2 cellular contexts compared by ENCODE assay signal in the genomic region with DNA sequence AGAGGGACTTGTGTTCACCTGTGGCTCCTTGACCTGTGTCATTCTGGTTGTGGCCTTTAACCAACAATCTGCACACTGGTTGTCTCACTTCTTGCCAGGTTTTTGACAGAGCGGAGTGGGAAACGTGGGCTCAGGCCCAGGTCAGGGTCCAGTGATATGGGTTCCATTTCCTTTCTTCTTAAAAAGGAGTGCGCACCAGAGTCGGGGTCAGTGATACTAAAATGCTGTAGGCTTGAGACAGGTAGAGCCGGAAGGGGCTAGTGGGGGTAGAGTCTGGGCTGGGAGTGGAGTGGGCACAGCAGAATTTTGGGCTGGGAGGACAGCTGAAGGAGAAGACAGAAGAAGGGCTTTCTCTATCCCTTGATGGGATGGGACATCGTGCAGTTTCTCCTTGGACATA.
TF ChIP-seq lines count a peak whose summit lies in the region.

No MANE protein-coding gene starts in this region.

TF ChIP-seq in GM12891, 5 proteins besides CTCF, POLR2A, EP300 and RAD21:
- no peak for TF ChIP-seq POU2F2 (IDR thresholded peaks at IDR 0.05; ENCODE audit: low read depth, low read length)
- no peak for TF ChIP-seq POLR2AphosphoS5 (IDR thresholded peaks at IDR 0.05; ENCODE audit: low read depth, low read length)
- no peak for TF ChIP-seq PAX5 (IDR thresholded peaks at IDR 0.05; ENCODE audit: insufficient read depth, low read length, severe bottlenecking)
- no peak for TF ChIP-seq TAF1 (IDR thresholded peaks at IDR 0.05; ENCODE audit: low read depth, low read length)
- no peak for TF ChIP-seq SPI1 (IDR thresholded peaks at IDR 0.05; ENCODE audit: low read depth, low read length)
TF ChIP-seq in GM12891: peak in this region for 0.

TF ChIP-seq in K562, 482 proteins besides CTCF, POLR2A, EP300 and RAD21:
- TF ChIP-seq TAF15 (IDR thresholded peaks at IDR 0.05; ENCODE audit: low read depth, low read length), result no peak
- TF ChIP-seq PTRF (tag; IDR thresholded peaks at IDR 0.05), result no peak
- TF ChIP-seq, protein P1, sequence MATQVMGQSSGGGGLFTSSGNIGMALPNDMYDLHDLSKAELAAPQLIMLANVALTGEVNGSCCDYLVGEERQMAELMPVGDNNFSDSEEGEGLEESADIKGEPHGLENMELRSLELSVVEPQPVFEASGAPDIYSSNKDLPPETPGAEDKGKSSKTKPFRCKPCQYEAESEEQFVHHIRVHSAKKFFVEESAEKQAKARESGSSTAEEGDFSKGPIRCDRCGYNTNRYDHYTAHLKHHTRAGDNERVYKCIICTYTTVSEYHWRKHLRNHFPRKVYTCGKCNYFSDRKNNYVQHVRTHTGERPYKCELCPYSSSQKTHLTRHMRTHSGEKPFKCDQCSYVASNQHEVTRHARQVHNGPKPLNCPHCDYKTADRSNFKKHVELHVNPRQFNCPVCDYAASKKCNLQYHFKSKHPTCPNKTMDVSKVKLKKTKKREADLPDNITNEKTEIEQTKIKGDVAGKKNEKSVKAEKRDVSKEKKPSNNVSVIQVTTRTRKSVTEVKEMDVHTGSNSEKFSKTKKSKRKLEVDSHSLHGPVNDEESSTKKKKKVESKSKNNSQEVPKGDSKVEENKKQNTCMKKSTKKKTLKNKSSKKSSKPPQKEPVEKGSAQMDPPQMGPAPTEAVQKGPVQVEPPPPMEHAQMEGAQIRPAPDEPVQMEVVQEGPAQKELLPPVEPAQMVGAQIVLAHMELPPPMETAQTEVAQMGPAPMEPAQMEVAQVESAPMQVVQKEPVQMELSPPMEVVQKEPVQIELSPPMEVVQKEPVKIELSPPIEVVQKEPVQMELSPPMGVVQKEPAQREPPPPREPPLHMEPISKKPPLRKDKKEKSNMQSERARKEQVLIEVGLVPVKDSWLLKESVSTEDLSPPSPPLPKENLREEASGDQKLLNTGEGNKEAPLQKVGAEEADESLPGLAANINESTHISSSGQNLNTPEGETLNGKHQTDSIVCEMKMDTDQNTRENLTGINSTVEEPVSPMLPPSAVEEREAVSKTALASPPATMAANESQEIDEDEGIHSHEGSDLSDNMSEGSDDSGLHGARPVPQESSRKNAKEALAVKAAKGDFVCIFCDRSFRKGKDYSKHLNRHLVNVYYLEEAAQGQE (CRISPR knock-in tag; IDR thresholded peaks at IDR 0.05; ENCODE audit: low read depth), result no peak
- TF ChIP-seq ZNF224 (CRISPR knock-in tag; IDR thresholded peaks at IDR 0.05), result no peak
- TF ChIP-seq U2AF2 (optimal IDR thresholded peaks at IDR 0.05; ENCODE audit: low read depth, low read length), result no peak
- TF ChIP-seq NFE2 (IDR thresholded peaks at IDR 0.05; ENCODE audit: low read depth), result no peak
- TF ChIP-seq KDM2B (CRISPR knock-in tag; IDR thresholded peaks at IDR 0.05), result no peak
- TF ChIP-seq TCF7L2 (IDR thresholded peaks at IDR 0.05; ENCODE audit: low read depth, low read length), result no peak
- no peak for TF ChIP-seq SLC30A9 (CRISPR knock-in tag; IDR thresholded peaks at IDR 0.05)
- no peak for TF ChIP-seq MED1 (CRISPR knock-in tag; IDR thresholded peaks at IDR 0.05; ENCODE audit: borderline replicate concordance)
- no peak for TF ChIP-seq KDM1A (IDR thresholded peaks at IDR 0.05)
- no peak for TF ChIP-seq MAX (CRISPR knock-in tag; IDR thresholded peaks at IDR 0.05)
- TF ChIP-seq NR2C2 (CRISPR knock-in tag; IDR thresholded peaks at IDR 0.05), result no peak
- no peak for TF ChIP-seq NR2C2 (tag; IDR thresholded peaks at IDR 0.05)
